15 cellular contexts compared by ENCODE assay signal in genomic region chr19:52778811-52779210, GRCh38. TPM values are rescaled to one million over a fixed set of nuclear protein-coding genes. Genes with fewer than 3 reads are reported as not detected.
A peak's percentile ranks its signal among the peaks of the same experiment; 100 is the strongest.
DNase-seq lines count a peak whose midpoint lies in the region; ATAC-seq and TF ChIP-seq lines count a peak whose summit lies in the region.
"Had no signal": no experiment of that assay in that cellular context is flagged by ENCODE, and none has a peak within 500 bp of the region (broad histone marks: within the 10 kb centered on the region; RNA-seq: fewer than 3 reads in every experiment).

No MANE protein-coding gene starts in this region.

- CTCF ChIA-PET in CD8-positive, alpha-beta memory T cell (lab: Charles Lee) = no interaction called here

- peaks cover 37 to 41% (median 39%) of the 10 kb centered on the region in 3 donors for H3K4me1 Mint-ChIP-seq in CD8-positive, alpha-beta memory T cell
- H3K4me1 Mint-ChIP-seq in natural killer cell = peaks cover 50 to 67% of the 10 kb centered on the region in 2 donors
- H3K4me1 Mint-ChIP-seq: neural crest cell had no signal

- no peak overlapping the region for H3K27ac ChIP-seq in CD8-positive, alpha-beta memory T cell (ENCODE audit: low read depth, low read length)
- H3K27ac ChIP-seq in testis = no peak overlapping the region
- H3K27ac ChIP-seq: gastrocnemius medialis had no signal

- H3K27ac Mint-ChIP-seq in CD8-positive, alpha-beta memory T cell = peak overlapping the region; percentile 21 to 91 (median 88)
- peak overlapping the region; percentile 88 to 89 for H3K27ac Mint-ChIP-seq in natural killer cell

- intact Hi-C loops in natural killer cell (cut with micrococcal nuclease) = no loop called here
- intact Hi-C loops in testis (cut with DNase I; ENCODE audit: low total_unique reads) = no loop called here
- intact Hi-C loops in head of caudate nucleus (cut with DNase I) = no loop called here

- H3K4me3 ChIP-seq in CD8-positive, alpha-beta memory T cell (ENCODE audit: low read length) = no peak overlapping the region
- H3K4me3 ChIP-seq in testis = no peak overlapping the region
- H3K4me3 ChIP-seq: gastrocnemius medialis, MG63 had no signal

- POLR2A ChIA-PET in CD8-positive, alpha-beta memory T cell (lab: Charles Lee) = no interaction called here

- H3K36me3 Mint-ChIP-seq in CD8-positive, alpha-beta memory T cell = peaks cover 20 to 61% (median 47%) of the 10 kb centered on the region in 3 donors
- peaks cover 7% of the 10 kb centered on the region for H3K36me3 Mint-ChIP-seq in natural killer cell

- no peak for TF ChIP-seq POLR2A in testis (IDR thresholded peaks at IDR 0.05)

- no peak for TF ChIP-seq CTCF in natural killer cell (IDR thresholded peaks at IDR 0.05)
- no peak for TF ChIP-seq CTCF in testis (IDR thresholded peaks at IDR 0.05)

- no peaks in the 10 kb centered on the region for H3K36me3 ChIP-seq in CD8-positive, alpha-beta memory T cell (ENCODE audit: insufficient read depth, low read length)
- H3K36me3 ChIP-seq in testis (ENCODE audit: low read depth, missing control alignments) = no peaks in the 10 kb centered on the region
- H3K36me3 ChIP-seq: gastrocnemius medialis had no signal

- H3K4me1 ChIP-seq in CD8-positive, alpha-beta memory T cell (ENCODE audit: insufficient read depth, low read length) = peaks cover 9% of the 10 kb centered on the region
- H3K4me1 ChIP-seq in testis = no peaks in the 10 kb centered on the region
- H3K4me1 ChIP-seq: gastrocnemius medialis had no signal

- H3K27me3 Mint-ChIP-seq in CD8-positive, alpha-beta memory T cell = no peaks in the 10 kb centered on the region
- no peaks in the 10 kb centered on the region for H3K27me3 Mint-ChIP-seq in natural killer cell (ENCODE audit: low read depth in 2 of 2)

- WGBS in testis, 2 donors = 75 to 77% methylated on average over 3 of the region's 3 CpGs

- ATAC-seq in natural killer cell = peak; percentile 83 to 88 (median 88)
- ATAC-seq: gastrocnemius medialis, left cardiac atrium had no signal

- peaks cover 0 to 20% (median 3%) of the 10 kb centered on the region in 5 donors for H3K9me3 Mint-ChIP-seq in CD8-positive, alpha-beta memory T cell
- no peaks in the 10 kb centered on the region for H3K9me3 Mint-ChIP-seq in natural killer cell
- H3K9me3 Mint-ChIP-seq: neural crest cell had no signal

- peak in 4 of 5 donors; percentile 10 to 67 (median 41) for DNase-seq in CD8-positive, alpha-beta memory T cell
- DNase-seq in OCI-M1 (lab: John Stamatoyannopoulos, UW) (peak; percentile 8), natural killer cell (peak; percentile 54), testis (no peak), DMS114 treated with DMSO at 0.1 percent for 48 hours (lab: John Stamatoyannopoulos, UW; ENCODE audit: unreplicated experiment) (no peak), head of caudate nucleus (no peak), GDM1 (lab: John Stamatoyannopoulos, UW) (no peak)
- peak; percentile 75 for DNase-seq in activated effector memory CD4-positive, alpha-beta T cell treated with anti-CD3 and anti-CD28 coated beads, Interleukin-2, amount 50 U/mL, for 16 hours
- DNase-seq: AML-193; amygdala; effector CD8-positive, alpha-beta T cell; gastrocnemius medialis; left cardiac atrium; MG63 had no signal

- H3K27me3 ChIP-seq in CD8-positive, alpha-beta memory T cell (ENCODE audit: insufficient read depth, low read length, poor library complexity, severe bottlenecking) = no peaks in the 10 kb centered on the region
- H3K27me3 ChIP-seq in testis = no peaks in the 10 kb centered on the region
- H3K27me3 ChIP-seq: gastrocnemius medialis, MG63 had no signal

- H3K9me3 ChIP-seq in CD8-positive, alpha-beta memory T cell (ENCODE audit: low read length) = no peaks in the 10 kb centered on the region
- H3K9me3 ChIP-seq in testis = no peaks in the 10 kb centered on the region
- H3K9me3 ChIP-seq: gastrocnemius medialis had no signal

- H3K4me3 Mint-ChIP-seq in CD8-positive, alpha-beta memory T cell = peak overlapping the region; percentile 8 to 77 (median 68)
- peak overlapping the region; percentile 86 for H3K4me3 Mint-ChIP-seq in natural killer cell
- H3K4me3 Mint-ChIP-seq: neural crest cell had no signal

RNA-seq across cellular contexts. Expression of gene ZNF600, which starts 7.8 kb away (rescaled TPM):
- total RNA-seq in CD8-positive, alpha-beta memory T cell = 10 to 100 TPM; 20.8 to 22.4 TPM
- 28.1 TPM for polyA plus RNA-seq in CD8-positive, alpha-beta memory T cell
- total RNA-seq in natural killer cell (100 to 1,000 TPM in 1 of 3 donors, 10 to 100 TPM in 2; 28.8 to 157 (median 73.1) TPM), testis (1 to 10 TPM; 5.2 to 6.9 TPM)
- 2.7 TPM for polyA plus RNA-seq in testis (ENCODE audit: insufficient read depth, low read depth, low replicate concordance)

RNA-seq across cellular contexts. Expression of gene ZNF28, which starts 42.6 kb away (rescaled TPM):
- 10 to 100 TPM; 19.8 to 23.7 TPM for total RNA-seq in CD8-positive, alpha-beta memory T cell
- 22.0 TPM for polyA plus RNA-seq in CD8-positive, alpha-beta memory T cell
- total RNA-seq in natural killer cell (10 to 100 TPM; 14.9 to 30.4 (median 17.6) TPM), testis (10 to 100 TPM; 12.2 to 17.5 TPM)
- 8.8 TPM for polyA plus RNA-seq in testis (ENCODE audit: insufficient read depth, low read depth, low replicate concordance)

RNA-seq across cellular contexts. Expression of gene ZNF611, which starts 44.0 kb away (rescaled TPM):
- total RNA-seq in CD8-positive, alpha-beta memory T cell = 10 to 100 TPM; 21.9 to 24.2 TPM
- polyA plus RNA-seq in CD8-positive, alpha-beta memory T cell = 44.5 TPM
- 10 to 100 TPM; 41.2 to 58.0 (median 44.2) TPM for total RNA-seq in natural killer cell
- total RNA-seq in testis = 10 to 100 TPM; 17.8 to 26.8 TPM
- 7.9 TPM for polyA plus RNA-seq in testis (ENCODE audit: insufficient read depth, low read depth, low replicate concordance)

Comparison
In these comparisons a context has a peak if more than half of its experiments do, and no peak if none do; other contexts are left out.
1. DNase-seq: peak in CD8-positive, alpha-beta memory T cell (4 of 5), OCI-M1 (single experiment), activated effector memory CD4-positive, alpha-beta T cell treated with anti-CD3 and anti-CD28 coated beads, Interleukin-2, amount 50 U/mL, for 16 hours (single experiment) and natural killer cell (single experiment); none in testis (single experiment), DMS114 treated with DMSO at 0.1 percent for 48 hours (single experiment), head of caudate nucleus (0 of 42) and GDM1 (single experiment).